Comparison of ENCODE assay signal across 1 cellular context in genomic region chr6:83430606-83431544, GRCh38.
TF ChIP-seq lines count a peak whose summit lies in the region.

TSS of gene ME1 (minus strand) at chr6:83431051. CDS start at chr6:83430954, 97 bp downstream.

TF ChIP-seq in K562, 482 proteins besides CTCF, POLR2A, EP300 and RAD21 (continued from another document and continues in another):
- TF ChIP-seq E2F4 (CRISPR knock-in tag; IDR thresholded peaks at IDR 0.05; ENCODE audit: low read depth) (no peak), RERE (CRISPR knock-in tag; IDR thresholded peaks at IDR 0.05; ENCODE audit: borderline replicate concordance) (no peak), ESRRB (CRISPR knock-in tag; IDR thresholded peaks at IDR 0.05; ENCODE audit: borderline replicate concordance) (no peak), CXXC5 (CRISPR knock-in tag; IDR thresholded peaks at IDR 0.05) (peak; percentile 76), USF1 (CRISPR knock-in tag; IDR thresholded peaks at IDR 0.05) (no peak), ZEB2 (IDR thresholded peaks at IDR 0.05) (no peak), GTF2A2 (tag; IDR thresholded peaks at IDR 0.05) (no peak), CBFA2T3 (IDR thresholded peaks at IDR 0.05) (peak; percentile 64), ZNF175 (CRISPR knock-in tag; IDR thresholded peaks at IDR 0.05; ENCODE audit: low read depth) (no peak), ZNF212 (CRISPR knock-in tag; IDR thresholded peaks at IDR 0.05) (no peak), SMARCA5 (IDR thresholded peaks at IDR 0.05) (no peak), U2AF2 (optimal IDR thresholded peaks at IDR 0.05; ENCODE audit: low read depth, low read length) (no peak), GTF2E2 (tag; IDR thresholded peaks at IDR 0.05) (no peak), SREBF2 (CRISPR knock-in tag; IDR thresholded peaks at IDR 0.05) (no peak), ILK (tag; IDR thresholded peaks at IDR 0.05; ENCODE audit: borderline replicate concordance, low read depth) (no peak), SMAD3 (CRISPR knock-in tag; conservative IDR thresholded peaks at IDR 0.05) (no peak), E2F6 (IDR thresholded peaks at IDR 0.05; ENCODE audit: borderline replicate concordance in 1 of 2, extremely low read depth in 1 of 2, insufficient read depth in 1 of 2, insufficient read length in 1 of 2, low read depth in 1 of 2, low read length in 1 of 2, poor library complexity in 1 of 2, severe bottlenecking in 1 of 2) (peak; percentile 3 to 79), FOXK2 (conservative IDR thresholded peaks at IDR 0.05 in 1 of 2, IDR thresholded peaks at IDR 0.05 in 1 of 2; ENCODE audit: low read depth in 2 of 2) (no peak; a peak in 1 of 4 replicates), ZNF583 (CRISPR knock-in tag; IDR thresholded peaks at IDR 0.05) (no peak), SFPQ (IDR thresholded peaks at IDR 0.05; ENCODE audit: low read depth, low read length) (no peak), HDAC2 (IDR thresholded peaks at IDR 0.05) (peak; percentile 25; the same call in 1 of the 2 replicates), DLX4 (CRISPR knock-in tag; IDR thresholded peaks at IDR 0.05) (no peak), ETV1 (tag; conservative IDR thresholded peaks at IDR 0.05; ENCODE audit: low read depth) (no peak; the same call in 1 of the 2 replicates), ZNF143 (CRISPR knock-in tag; IDR thresholded peaks at IDR 0.05) (0 out of 2 replicates have a peak, but pooled peaks have one; percentile 13), NCOR1 (IDR thresholded peaks at IDR 0.05) (peak; percentile 71), ZNF311 (CRISPR knock-in tag; IDR thresholded peaks at IDR 0.05) (no peak), ZNF395 (CRISPR knock-in tag; IDR thresholded peaks at IDR 0.05) (0 out of 2 replicates have a peak, but pooled peaks have one; percentile 26), ZNF57 (CRISPR knock-in tag; IDR thresholded peaks at IDR 0.05) (no peak), ATF6 (CRISPR knock-in tag; IDR thresholded peaks at IDR 0.05) (no peak), SP1 (CRISPR knock-in tag; IDR thresholded peaks at IDR 0.05) (no peak), LARP7 (IDR thresholded peaks at IDR 0.05) (no peak), SRSF9 (IDR thresholded peaks at IDR 0.05; ENCODE audit: borderline replicate concordance, low read depth, low read length) (no peak), KLF6 (CRISPR knock-in tag; IDR thresholded peaks at IDR 0.05; ENCODE audit: borderline replicate concordance) (no peak), ATF1 (CRISPR knock-in tag; IDR thresholded peaks at IDR 0.05) (no peak), ATF1 (tag; IDR thresholded peaks at IDR 0.05) (peak; percentile 44), RNF219 (CRISPR knock-in tag; IDR thresholded peaks at IDR 0.05) (no peak), USF2 (CRISPR knock-in tag; IDR thresholded peaks at IDR 0.05) (no peak), MIER1 (IDR thresholded peaks at IDR 0.05; ENCODE audit: low read depth) (no peak), AFF4 (CRISPR knock-in tag; IDR thresholded peaks at IDR 0.05) (0 out of 2 replicates have a peak, but pooled peaks have one; percentile 50), ZNF217 (CRISPR knock-in tag; IDR thresholded peaks at IDR 0.05) (no peak), THRAP3 (IDR thresholded peaks at IDR 0.05; ENCODE audit: borderline replicate concordance) (no peak)
